ENCODE assay signal across 8 cellular contexts in the genomic region with DNA sequence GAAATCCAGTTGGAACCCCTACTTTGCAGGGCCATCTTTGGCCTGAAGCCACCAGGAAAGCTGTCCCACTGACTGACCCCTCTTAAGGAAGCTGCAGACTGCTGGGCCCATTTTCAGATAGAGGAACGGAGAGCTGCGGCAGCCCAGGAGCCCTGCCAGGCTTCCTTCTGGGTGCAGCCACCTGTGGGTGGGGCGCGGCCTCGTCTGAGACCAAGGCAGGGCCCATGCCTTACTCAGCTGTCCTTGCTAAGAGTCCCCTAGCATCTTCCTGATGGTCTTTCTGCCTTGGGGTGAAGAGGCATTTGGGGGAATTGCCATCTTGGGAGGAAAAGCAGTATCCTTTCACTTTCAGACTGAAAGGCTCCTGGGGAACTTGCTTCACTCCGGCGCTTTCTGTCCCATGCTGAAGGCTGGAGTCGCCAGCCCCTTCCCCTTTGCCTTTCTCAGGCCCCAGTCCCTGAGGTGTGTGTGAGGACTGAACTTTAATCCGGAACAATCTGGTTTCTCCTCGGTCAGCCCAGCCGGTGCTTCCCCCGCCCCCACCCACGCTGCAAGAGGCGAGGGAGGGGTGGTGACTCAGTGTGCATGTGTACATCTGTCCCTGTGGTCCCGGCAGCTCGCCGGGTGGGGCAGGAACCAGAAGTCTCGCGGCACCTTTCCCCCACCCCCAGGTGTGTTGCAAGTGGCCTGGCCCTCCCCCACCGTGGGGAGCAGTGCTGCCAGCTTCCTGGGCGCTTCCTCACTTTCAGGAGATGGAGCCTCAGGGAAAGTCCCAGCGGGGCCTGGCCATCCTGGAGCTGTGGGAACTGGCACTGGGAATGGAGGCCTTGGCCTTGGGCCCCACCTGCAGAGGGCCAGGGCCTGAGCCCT. TPM values are rescaled to one million over a fixed set of nuclear protein-coding genes. Genes with fewer than 3 reads are reported as not detected.
DNase-seq lines count a peak whose midpoint lies in the region; ATAC-seq and TF ChIP-seq lines count a peak whose summit lies in the region.

No MANE protein-coding gene starts in this region.

- intact Hi-C loops in activated B cell treated with CpG ODN at 0.5 μM for 24 hours (cut with micrococcal nuclease), result loop anchor here (1.0 to 10.0 kb wide), 6 partner anchors 8 to 1625 kb away; a partner anchor contains a TSS

- H3K27me3 ChIP-seq in lung (ENCODE audit: control insufficient read depth, insufficient read depth), result no peaks in the 10 kb centered on the region

- ATAC-seq in activated B cell treated with CpG ODN at 0.5 μM for 24 hours (ENCODE audit: low read depth) (peak; percentile 54), lung (ENCODE audit: insufficient read depth, low FRiP score) (peak; percentile 76), HG03139 (IDR thresholded peaks at IDR 0.05; ENCODE audit: unreplicated experiment) (no peak)

- H3K9me3 Mint-ChIP-seq in activated B cell treated with CpG ODN at 0.5 μM for 24 hours, result no peaks in the 10 kb centered on the region

- H3K27ac Mint-ChIP-seq in activated B cell treated with CpG ODN at 0.5 μM for 24 hours, result peak overlapping the region; percentile 92

- WGBS in lung, 2 donors, result 11 to 15% methylated on average over 22 of the region's 22 CpGs

- H3K27me3 Mint-ChIP-seq in activated B cell treated with CpG ODN at 0.5 μM for 24 hours, result no peaks in the 10 kb centered on the region

- peak overlapping the region; percentile 37 for H3K4me3 ChIP-seq in AG09309 (ENCODE audit: control insufficient read depth, low read depth, low read length)
- H3K4me3 ChIP-seq in cardiac fibroblast (replicated peaks in 1 of 2; ENCODE audit: low read depth in 2 of 2, low read length in 2 of 2), result peak overlapping the region; percentile 21 to 88
- H3K4me3 ChIP-seq in lung, result no peak overlapping the region

- POLR2A ChIA-PET in activated B cell treated with CpG ODN at 0.5 μM for 24 hours (lab: Charles Lee), result interaction anchor here (0.6 to 7.9 kb wide), 24 partner anchors 7 to 1940 kb away, joined by 3 to 132 read pairs (median 5); a partner anchor contains a TSS

- peaks cover 7 to 30% of the 10 kb centered on the region in 2 donors for H3K4me1 ChIP-seq in lung (ENCODE audit: control insufficient read depth in 2 of 2, insufficient read depth in 2 of 2, low read length in 2 of 2)

- peaks cover 6 to 57% of the 10 kb centered on the region in 2 donors for H3K36me3 ChIP-seq in lung (ENCODE audit: control insufficient read depth in 2 of 2, insufficient read depth in 2 of 2, low read length in 2 of 2)

- CTCF ChIA-PET in activated B cell treated with CpG ODN at 0.5 μM for 24 hours (lab: Charles Lee), result interaction anchor here (1.3 to 10.1 kb wide), 3 partner anchors 8 to 35 kb away, joined by 6 to 124 read pairs (median 32); a partner anchor contains a TSS

- DNase-seq in AG09309 (ENCODE audit: low read depth) (peak; percentile 73), GM19240 (ENCODE audit: insufficient read length, low spot score) (peak; percentile 80), LHCN-M2 (ENCODE audit: low read depth) (peak; percentile 89), activated B cell treated with CpG ODN at 0.5 μM for 24 hours (peak; percentile 64), cardiac fibroblast (ENCODE audit: low read depth in 2 of 2) (peak; percentile 81 to 95), lung (ENCODE audit: low spot score) (peak; percentile 93)
- DNase-seq in stimulated activated CD8-positive, alpha-beta memory T cell treated with anti-CD3 and anti-CD28 coated beads, Interleukin-15, amount 100 ng/mL, for 1 hour (ENCODE audit: low read depth), result peak; percentile 76

- peaks cover 61% of the 10 kb centered on the region for H3K4me1 Mint-ChIP-seq in activated B cell treated with CpG ODN at 0.5 μM for 24 hours

- H3K4me3 Mint-ChIP-seq in activated B cell treated with CpG ODN at 0.5 μM for 24 hours, result peak overlapping the region; percentile 99

- peak overlapping the region; percentile 40 to 95 for H3K27ac ChIP-seq in lung (ENCODE audit: low read depth in 1 of 2, low read length in 1 of 2)

- TF ChIP-seq CTCF in AG09309 (IDR thresholded peaks at IDR 0.05; ENCODE audit: control insufficient read depth, insufficient read depth, low read depth, low read length, missing control alignments), result no peak
- no peak for TF ChIP-seq CTCF in activated B cell treated with CpG ODN at 0.5 μM for 24 hours (IDR thresholded peaks at IDR 0.05)
- no peak for TF ChIP-seq CTCF in cardiac fibroblast (IDR thresholded peaks at IDR 0.05; ENCODE audit: low read depth, low read length)
- no peak for TF ChIP-seq CTCF in lung (IDR thresholded peaks at IDR 0.05; ENCODE audit: control extremely low read depth, extremely low read depth)

- no peaks in the 10 kb centered on the region for H3K9me3 ChIP-seq in lung (ENCODE audit: control insufficient read depth in 2 of 2, insufficient read depth in 1 of 2, low read length in 1 of 2)

- H3K36me3 Mint-ChIP-seq in activated B cell treated with CpG ODN at 0.5 μM for 24 hours (ENCODE audit: low read depth), result peaks cover 93% of the 10 kb centered on the region

RNA-seq across cellular contexts. Expression of a gene that starts 5.1 kb away (rescaled TPM):
- 3.3 and 4.7 TPM in 2 replicates for total RNA-seq in LHCN-M2 (2014; rRNA removed)
- 4.4 TPM for polyA plus RNA-seq in LHCN-M2 (2012)
- 140 and 145 TPM in 2 replicates for total RNA-seq in activated B cell treated with CpG ODN at 0.5 μM for 24 hours
- total RNA-seq in lung, result 10 to 100 TPM; 27.1 to 40.2 TPM
- 100 to 1,000 TPM in 1 of 2 donors, 10 to 100 TPM in 1; 19.1 to 125 TPM for polyA plus RNA-seq in lung

RNA-seq across cellular contexts. Expression of a gene that starts 35.1 kb away (rescaled TPM):
- total RNA-seq in LHCN-M2 (2014; rRNA removed) (86.2 and 90.1 TPM in 2 replicates), activated B cell treated with CpG ODN at 0.5 μM for 24 hours (59.9 and 66.5 TPM in 2 replicates), lung (10 to 100 TPM; 54.0 to 63.7 TPM)
- polyA plus RNA-seq in LHCN-M2 (2012), result 41.0 TPM
- polyA plus RNA-seq in lung, result 10 to 100 TPM; 36.9 to 68.2 TPM
